In the genomic region with DNA sequence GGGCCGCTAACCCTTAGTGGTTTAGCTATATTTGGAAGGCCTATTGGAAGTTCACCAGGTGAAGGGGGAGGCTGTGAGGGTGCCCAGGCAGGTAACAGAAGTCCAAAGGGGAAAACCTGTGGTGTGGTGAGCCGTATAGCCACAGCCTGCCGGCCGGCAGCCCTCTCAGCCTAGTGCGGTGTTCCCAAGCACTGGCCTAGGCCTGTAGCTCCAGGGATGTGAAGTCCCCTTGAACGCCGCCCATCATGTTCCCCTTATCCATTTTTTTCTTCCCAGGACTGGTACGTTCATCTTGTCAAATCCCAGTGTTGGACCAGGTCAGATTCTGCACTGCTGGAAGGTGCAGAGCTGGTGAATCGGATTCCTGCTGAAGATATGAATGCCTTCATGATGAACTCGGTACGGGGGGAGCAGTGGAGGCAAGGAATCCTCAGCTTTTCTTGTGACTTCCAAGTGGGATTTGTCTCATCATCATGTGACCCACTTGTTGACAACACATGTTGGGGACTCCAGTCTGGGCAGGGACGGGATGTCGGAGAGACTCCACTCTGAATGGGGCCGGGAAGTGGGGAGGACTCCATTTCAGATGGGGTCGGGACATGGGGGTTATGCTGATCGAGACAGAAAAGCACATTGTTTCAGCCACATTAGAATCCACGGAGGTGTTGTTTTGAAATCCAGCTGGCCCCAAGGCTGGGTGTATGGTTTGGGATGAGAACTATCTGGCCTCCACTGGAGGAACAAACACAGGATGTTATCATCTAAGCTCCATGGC, we compare ENCODE assay signal across 22 cellular contexts.
"Had no signal": no experiment of that assay in that cellular context is flagged by ENCODE, and none has a peak within 500 bp of the region (broad histone marks: within the 10 kb centered on the region; RNA-seq: fewer than 3 reads in every experiment).

No MANE protein-coding gene starts in this region.

- H3K9me3 Mint-ChIP-seq: activated naive CD8-positive, alpha-beta T cell treated with anti-CD3 and anti-CD28 coated beads for 36 hours had no signal

- H3K4me1 Mint-ChIP-seq: activated naive CD8-positive, alpha-beta T cell treated with anti-CD3 and anti-CD28 coated beads for 36 hours had no signal

- H3K27me3 ChIP-seq: breast epithelium, Peyer's patch, SJCRH30 had no signal

- H3K27me3 Mint-ChIP-seq: activated naive CD8-positive, alpha-beta T cell treated with anti-CD3 and anti-CD28 coated beads for 36 hours had no signal

- H3K4me1 ChIP-seq: breast epithelium, Peyer's patch, SJCRH30 had no signal

- DNase-seq: activated CD4-positive, alpha-beta T cell treated with anti-CD3 and anti-CD28 coated beads for 4 hours; activated CD8-positive, alpha-beta memory T cell treated with anti-CD3 and anti-CD28 coated beads, Interleukin-2, amount 50 U/mL, for 48 hours; activated CD8-positive, alpha-beta T cell treated with anti-CD3 and anti-CD28 coated beads, Interleukin-2, amount 10 ng/mL, durations not matched to agents 7 days and 5 days; activated naive CD4-positive, alpha-beta T cell treated with Interleukin-2 at 50 U/mL for 16 hours; activated naive CD8-positive, alpha-beta T cell treated with anti-CD3 and anti-CD28 coated beads for 36 hours; activated T-cell treated with anti-CD3 and anti-CD28 coated beads, Interleukin-2, amount 50 U/mL, for 1 hour; Karpas-422; MM.1S; NCI-H1105 treated with DMSO at 0.1 percent for 48 hours; NCI-H1436 treated with DMSO at 0.1 percent for 48 hours; NCI-H187; NCI-H2081; NCI-H446; NCI-H524; Right ventricle myocardium superior; SJCRH30; SK-N-SH; SW 1271 had no signal

- H3K4me3 ChIP-seq: breast epithelium, Peyer's patch, SJCRH30 had no signal

- H3K27ac ChIP-seq: breast epithelium, Peyer's patch, RWPE1, SJCRH30 had no signal

- H3K4me3 Mint-ChIP-seq: activated CD8-positive, alpha-beta T cell treated with anti-CD3 and anti-CD28 coated beads, Interleukin-2, amount 10 ng/mL, durations not matched to agents 7 days and 5 days; activated naive CD8-positive, alpha-beta T cell treated with anti-CD3 and anti-CD28 coated beads for 36 hours had no signal

- H3K27ac Mint-ChIP-seq: activated CD8-positive, alpha-beta T cell treated with anti-CD3 and anti-CD28 coated beads, Interleukin-2, amount 10 ng/mL, durations not matched to agents 7 days and 5 days; activated naive CD8-positive, alpha-beta T cell treated with anti-CD3 and anti-CD28 coated beads for 36 hours had no signal

- ATAC-seq: activated CD4-positive, CD25-positive, alpha-beta regulatory T cell treated with anti-CD3 and anti-CD28 coated beads, Interleukin-2, amount 50 U/mL, for 24 hours; activated CD8-positive, alpha-beta T cell treated with anti-CD3 and anti-CD28 coated beads, Interleukin-2, amount 10 ng/mL, durations not matched to agents 7 days and 5 days had no signal

- H3K9me3 ChIP-seq: breast epithelium, Peyer's patch, SJCRH30, SK-N-SH had no signal
